In genomic region chr6:42137192-42137753, GRCh38 we compare ENCODE assay signal across 10 cellular contexts. TPM values are rescaled to one million over a fixed set of nuclear protein-coding genes. Genes with fewer than 3 reads are reported as not detected.
DNase-seq lines count a peak whose midpoint lies in the region; TF ChIP-seq lines count a peak whose summit lies in the region.
"Had no signal": no experiment of that assay in that cellular context is flagged by ENCODE, and none has a peak within 500 bp of the region (broad histone marks: within the 10 kb centered on the region; RNA-seq: fewer than 3 reads in every experiment).

No MANE protein-coding gene starts in this region.

- DNase-seq in NCI-H226 (peak; percentile 92), colonic mucosa (peak; percentile 77), mucosa of gallbladder (ENCODE audit: low spot score) (peak; percentile 55), substantia nigra (lab: John Stamatoyannopoulos, UW) (no peak), NCI-H1417 (lab: John Stamatoyannopoulos, UW) (no peak), DMS 273 (lab: John Stamatoyannopoulos, UW; ENCODE audit: unreplicated experiment) (no peak)
- no peak for DNase-seq in effector CD8-positive, alpha-beta T cell (lab: John Stamatoyannopoulos, UW)
- DNase-seq: midbrain had no signal

- intact Hi-C loops in colonic mucosa (cut with DNase I) = no loop called here

- no peak overlapping the region for H2AFZ ChIP-seq in ACC112 (ENCODE audit: low read length, unreplicated experiment)

- H3K36me3 ChIP-seq in ACC112 (ENCODE audit: insufficient read depth, low read length) (no peaks in the 10 kb centered on the region), colonic mucosa (no peaks in the 10 kb centered on the region)

- TF ChIP-seq CTCF in colonic mucosa (IDR thresholded peaks at IDR 0.05) = no peak

- peak overlapping the region; percentile 58 for H3K27ac ChIP-seq in ACC112 (ENCODE audit: low read depth, low read length)
- peak overlapping the region; percentile 85 for H3K27ac ChIP-seq in colonic mucosa
- no peak overlapping the region for H3K27ac ChIP-seq in substantia nigra (ENCODE audit: low read depth, low read length, poor library complexity, severe bottlenecking)

- H3K4me3 ChIP-seq in ACC112 (ENCODE audit: low read depth, low read length) (peak overlapping the region; percentile 23; the same call in 1 of the 2 replicates), colonic mucosa (no peak overlapping the region)

- no peaks in the 10 kb centered on the region for H3K27me3 ChIP-seq in ACC112 (ENCODE audit: insufficient read depth, low read length)
- H3K27me3 ChIP-seq in colonic mucosa = peaks cover 5% of the 10 kb centered on the region

- H3K79me2 ChIP-seq in ACC112 (ENCODE audit: control insufficient read depth, insufficient read depth, low read length, unreplicated experiment) = peaks cover 44% of the 10 kb centered on the region

- peak overlapping the region in 1 of 2 donors; percentile 76 for H3K9ac ChIP-seq in colonic mucosa (ENCODE audit: low read depth in 2 of 2, low read length in 2 of 2)

- no peaks in the 10 kb centered on the region for H3K9me3 ChIP-seq in colonic mucosa

- H3K4me1 ChIP-seq in ACC112 (ENCODE audit: control insufficient read depth, insufficient read depth, low read length, unreplicated experiment) = peaks cover 48% of the 10 kb centered on the region
- peaks cover 17% of the 10 kb centered on the region for H3K4me1 ChIP-seq in colonic mucosa

RNA-seq across cellular contexts. Expression of gene C6orf132, which starts 5.1 kb away (rescaled TPM):
- total RNA-seq in colonic mucosa (10 to 100 TPM; 35.1 to 42.3 TPM), mucosa of gallbladder (41.2 TPM)

RNA-seq across cellular contexts. Expression of gene GUCA1A, which starts 35.9 kb away (rescaled TPM):
- total RNA-seq in colonic mucosa = not detected
- not detected for total RNA-seq in mucosa of gallbladder
- total RNA-seq: activated naive CD4-positive, alpha-beta T cell treated with anti-CD3 and anti-CD28 coated beads for 36 hours had no signal

RNA-seq across cellular contexts. Expression of gene GUCA1B, which starts 57.5 kb away (rescaled TPM):
- 1 to 10 TPM in 1 of 2 donors, under 1 TPM in 1; 0.80 to 1.4 TPM for total RNA-seq in colonic mucosa
- 0.43 TPM for total RNA-seq in mucosa of gallbladder

Comparison
In these comparisons a context has a peak if more than half of its experiments do, and no peak if none do; other contexts are left out.
1. DNase-seq: peak in NCI-H226 (single experiment), colonic mucosa (single experiment) and mucosa of gallbladder (single experiment); none in substantia nigra (0 of 49), NCI-H1417 (0 of 3), effector CD8-positive, alpha-beta T cell (single experiment) and DMS 273 (single experiment).